19 cellular contexts compared by ENCODE assay signal in the genomic region with DNA sequence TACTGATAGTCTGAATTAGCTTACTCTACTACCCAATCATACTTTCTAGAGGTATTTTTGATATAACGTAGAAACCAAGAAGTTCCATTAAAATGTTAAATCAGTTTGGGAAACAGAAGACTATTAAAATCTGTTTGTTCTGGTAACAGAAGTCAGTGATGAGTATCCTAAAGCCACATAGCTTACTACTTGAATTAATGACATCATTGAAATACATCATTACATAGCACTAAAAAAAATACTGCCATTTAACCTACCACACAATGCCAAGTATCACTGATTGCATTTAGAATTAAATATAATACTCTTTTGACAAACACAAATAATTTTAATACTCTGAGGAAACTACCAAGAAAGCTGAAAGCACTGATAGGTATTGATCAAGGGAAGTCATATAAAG. TPM values are rescaled to one million over a fixed set of nuclear protein-coding genes. Genes with fewer than 3 reads are reported as not detected.
DNase-seq lines count a peak whose midpoint lies in the region; TF ChIP-seq lines count a peak whose summit lies in the region.
"Had no signal": no experiment of that assay in that cellular context is flagged by ENCODE, and none has a peak within 500 bp of the region (broad histone marks: within the 10 kb centered on the region; RNA-seq: fewer than 3 reads in every experiment).

No MANE protein-coding gene starts in this region.

- peak overlapping the region; percentile 93 for H3K27ac ChIP-seq in smooth muscle cell (ENCODE audit: low read depth)
- H3K27ac ChIP-seq: KMS-11, SJSA1 had no signal

- H3K27me3 ChIP-seq in Loucy (ENCODE audit: insufficient read depth, low read length, poor library complexity, severe bottlenecking) (no peaks in the 10 kb centered on the region), smooth muscle cell (ENCODE audit: low read depth) (no peaks in the 10 kb centered on the region)
- H3K27me3 ChIP-seq: BE2C, SJSA1 had no signal

- intact Hi-C loops in activated naive CD4-positive, alpha-beta T cell treated with anti-CD3 and anti-CD28 coated beads for 36 hours (cut with micrococcal nuclease): no loop called here

- TF ChIP-seq CTCF in Loucy (conservative IDR thresholded peaks at IDR 0.05; ENCODE audit: low read length) (no peak), smooth muscle cell (IDR thresholded peaks at IDR 0.05; ENCODE audit: borderline replicate concordance, insufficient read depth, poor library complexity, severe bottlenecking) (no peak)

- peaks cover 30% of the 10 kb centered on the region for H3K4me1 ChIP-seq in Loucy (ENCODE audit: insufficient read depth, low read length, poor library complexity, severe bottlenecking)
- peaks cover 9% of the 10 kb centered on the region for H3K4me1 ChIP-seq in smooth muscle cell (ENCODE audit: low read depth)
- H3K4me1 ChIP-seq: BE2C had no signal

- H3K36me3 ChIP-seq in Loucy (ENCODE audit: insufficient read depth, low read length) (no peaks in the 10 kb centered on the region), smooth muscle cell (ENCODE audit: low read depth) (no peaks in the 10 kb centered on the region)

- no peaks in the 10 kb centered on the region for H3K27me3 Mint-ChIP-seq in activated naive CD4-positive, alpha-beta T cell treated with anti-CD3 and anti-CD28 coated beads for 36 hours (ENCODE audit: low read depth)
- H3K27me3 Mint-ChIP-seq in activated naive CD8-positive, alpha-beta T cell: no peaks in the 10 kb centered on the region

- H4K20me1 ChIP-seq in Loucy (ENCODE audit: insufficient read depth, low read length, poor library complexity, severe bottlenecking) (peaks cover 21% of the 10 kb centered on the region), smooth muscle cell (ENCODE audit: low read depth) (peaks cover 18% of the 10 kb centered on the region)

- H3K27ac Mint-ChIP-seq in activated naive CD4-positive, alpha-beta T cell treated with anti-CD3 and anti-CD28 coated beads for 36 hours: peak overlapping the region; percentile 46
- H3K27ac Mint-ChIP-seq in activated naive CD8-positive, alpha-beta T cell: peak overlapping the region; percentile 43

- CTCF ChIA-PET in activated naive CD4-positive, alpha-beta T cell treated with anti-CD3 and anti-CD28 coated beads for 36 hours (lab: Charles Lee): interaction anchor here (0.6 to 4.8 kb wide), 2 partner anchors 12 to 133 kb away, joined by 3 to 30 read pairs; no protein-coding TSS in a partner anchor

- peak overlapping the region; percentile 21 for H3K4me2 ChIP-seq in Loucy (ENCODE audit: low read depth, low read length, poor library complexity, severe bottlenecking)
- H3K4me2 ChIP-seq in smooth muscle cell: peak overlapping the region; percentile 67
- H3K4me2 ChIP-seq: KMS-11 had no signal

- no peak overlapping the region for H3K4me3 Mint-ChIP-seq in activated naive CD4-positive, alpha-beta T cell treated with anti-CD3 and anti-CD28 coated beads for 36 hours
- H3K4me3 Mint-ChIP-seq in activated naive CD8-positive, alpha-beta T cell: no peak overlapping the region

- H3K36me3 Mint-ChIP-seq in activated naive CD4-positive, alpha-beta T cell treated with anti-CD3 and anti-CD28 coated beads for 36 hours (ENCODE audit: low read depth): peaks cover 8% of the 10 kb centered on the region
- peaks cover 12% of the 10 kb centered on the region for H3K36me3 Mint-ChIP-seq in activated naive CD8-positive, alpha-beta T cell

- no peaks in the 10 kb centered on the region for H3K9me3 Mint-ChIP-seq in activated naive CD4-positive, alpha-beta T cell treated with anti-CD3 and anti-CD28 coated beads for 36 hours
- H3K9me3 Mint-ChIP-seq in activated naive CD8-positive, alpha-beta T cell (ENCODE audit: low read depth): no peaks in the 10 kb centered on the region

- H3K4me3 ChIP-seq in Loucy (ENCODE audit: low read length, poor library complexity, severe bottlenecking) (no peak overlapping the region), smooth muscle cell (no peak overlapping the region)
- H3K4me3 ChIP-seq: SJSA1 had no signal

- H3K9ac ChIP-seq in Loucy (ENCODE audit: low read depth, low read length, poor library complexity, severe bottlenecking): no peak overlapping the region
- peak overlapping the region; percentile 79 for H3K9ac ChIP-seq in smooth muscle cell (ENCODE audit: low read depth)
- H3K9ac ChIP-seq: KMS-11 had no signal

- H2AFZ ChIP-seq in Loucy (ENCODE audit: low read length) (no peak overlapping the region), smooth muscle cell (ENCODE audit: low read depth) (no peak overlapping the region)

- H3K9me2 ChIP-seq in Loucy (replicated peaks; ENCODE audit: low read depth, low read length): no peaks in the 10 kb centered on the region

- H3F3A ChIP-seq in Loucy (ENCODE audit: low read depth): no peaks in the 10 kb centered on the region
- H3F3A ChIP-seq in smooth muscle cell (ENCODE audit: low read depth): no peaks in the 10 kb centered on the region

- WGBS in smooth muscle cell (ENCODE audit: low lambda C conversion rate): 93% methylated on average over 1 of the region's 1 CpG

- peaks cover 61% of the 10 kb centered on the region for H3K4me1 Mint-ChIP-seq in activated naive CD4-positive, alpha-beta T cell treated with anti-CD3 and anti-CD28 coated beads for 36 hours (ENCODE audit: low read depth)
- peaks cover 70% of the 10 kb centered on the region for H3K4me1 Mint-ChIP-seq in activated naive CD8-positive, alpha-beta T cell (ENCODE audit: low read depth)

- no peak for DNase-seq in activated naive CD4-positive, alpha-beta T cell treated with anti-CD3 and anti-CD28 coated beads for 36 hours
- DNase-seq in activated naive CD4-positive, alpha-beta T cell treated with anti-CD3 and anti-CD28 coated beads, Interleukin-2, amount 50 U/mL, for 16 hours: no peak
- no peak for DNase-seq in smooth muscle cell (lab: John Stamatoyannopoulos, UW; ENCODE audit: unreplicated experiment)
- DNase-seq in NCI-H69 (lab: John Stamatoyannopoulos, UW): no peak
- DNase-seq in iPS-NIHi11 (ENCODE audit: low spot score): no peak
- DNase-seq: BE2C, EL, GF-D8, GOT3, HCEC 1CT, MV-4-11, NCI-H1105 treated with DMSO at 0.1 percent for 48 hours, NCI-H2029 treated with DMSO at 0.1 percent for 48 hours, NCI-H345, NCI-H524 had no signal

- H3K79me2 ChIP-seq in Loucy (ENCODE audit: insufficient read depth, low read length): peaks cover 44% of the 10 kb centered on the region
- H3K79me2 ChIP-seq in smooth muscle cell (ENCODE audit: low read depth): peaks cover 20% of the 10 kb centered on the region

- H3K9me3 ChIP-seq in Loucy (ENCODE audit: insufficient read depth, low read depth, low read length): no peaks in the 10 kb centered on the region
- no peaks in the 10 kb centered on the region for H3K9me3 ChIP-seq in smooth muscle cell (replicated peaks; ENCODE audit: low read depth)
- H3K9me3 ChIP-seq: BE2C, SJSA1 had no signal

RNA-seq across cellular contexts. Expression of a gene that starts 5.4 kb away (rescaled TPM):
- 10 to 100 TPM; 28.4 to 28.8 TPM for total RNA-seq in activated naive CD4-positive, alpha-beta T cell treated with anti-CD3 and anti-CD28 coated beads for 36 hours
- 25.2 and 34.9 TPM in 2 replicates for total RNA-seq in smooth muscle cell
- polyA plus RNA-seq in smooth muscle cell: 18.8 and 23.9 TPM in 2 replicates

RNA-seq across cellular contexts. Expression of a gene that starts 23.8 kb away (rescaled TPM):
- 10 to 100 TPM; 15.5 to 15.6 TPM for total RNA-seq in activated naive CD4-positive, alpha-beta T cell treated with anti-CD3 and anti-CD28 coated beads for 36 hours
- total RNA-seq in smooth muscle cell: 11.1 and 13.6 TPM in 2 replicates
- 4.1 and 6.3 TPM in 2 replicates for polyA plus RNA-seq in smooth muscle cell
